Comparison of ENCODE assay signal across 1 cellular context in the genomic region with DNA sequence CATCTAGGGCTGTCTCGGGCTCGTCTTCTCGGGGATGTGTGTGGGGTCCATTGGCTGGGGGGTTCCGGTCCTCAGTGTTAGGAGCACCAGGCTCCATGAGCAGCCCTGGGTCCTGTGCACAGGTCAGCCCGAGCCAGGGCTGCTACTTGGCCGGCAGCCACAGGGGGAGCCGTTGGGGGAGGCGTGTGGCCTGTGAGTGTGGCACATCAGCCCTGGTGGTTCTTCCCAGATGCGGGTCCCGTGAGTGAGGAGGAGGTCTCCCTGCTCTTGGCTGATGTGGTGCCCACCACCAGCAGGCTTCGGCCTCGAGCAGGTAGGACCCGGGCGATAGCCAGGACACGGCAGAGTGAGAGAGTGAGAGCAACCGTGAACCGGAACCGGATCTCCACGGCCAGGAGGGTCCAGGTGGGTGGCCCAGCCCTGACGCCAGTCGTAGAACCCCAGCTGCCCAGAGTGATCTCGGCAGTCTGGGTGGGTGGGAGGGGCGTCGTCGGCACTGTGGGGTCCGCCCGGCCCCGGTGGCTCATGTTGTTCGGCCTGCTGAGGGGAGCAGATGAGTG.
TF ChIP-seq lines count a peak whose summit lies in the region.

No MANE protein-coding gene starts in this region.

TF ChIP-seq in HepG2, 621 proteins besides CTCF, POLR2A, EP300 and RAD21:
- TF ChIP-seq, protein P1, sequence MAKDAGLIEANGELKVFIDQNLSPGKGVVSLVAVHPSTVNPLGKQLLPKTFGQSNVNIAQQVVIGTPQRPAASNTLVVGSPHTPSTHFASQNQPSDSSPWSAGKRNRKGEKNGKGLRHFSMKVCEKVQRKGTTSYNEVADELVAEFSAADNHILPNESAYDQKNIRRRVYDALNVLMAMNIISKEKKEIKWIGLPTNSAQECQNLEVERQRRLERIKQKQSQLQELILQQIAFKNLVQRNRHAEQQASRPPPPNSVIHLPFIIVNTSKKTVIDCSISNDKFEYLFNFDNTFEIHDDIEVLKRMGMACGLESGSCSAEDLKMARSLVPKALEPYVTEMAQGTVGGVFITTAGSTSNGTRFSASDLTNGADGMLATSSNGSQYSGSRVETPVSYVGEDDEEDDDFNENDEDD (CRISPR knock-in tag; IDR thresholded peaks at IDR 0.05; ENCODE audit: borderline replicate concordance) = no peak
- TF ChIP-seq SP140L (CRISPR knock-in tag; IDR thresholded peaks at IDR 0.05; ENCODE audit: borderline replicate concordance) (no peak), AGO2 (optimal IDR thresholded peaks at IDR 0.05; ENCODE audit: low read depth, low read length) (peak; percentile 51)
